In genomic region chr11:127993788-127994187, GRCh38 we compare ENCODE assay signal across 16 cellular contexts.
A peak's percentile ranks its signal among the peaks of the same experiment; 100 is the strongest.
DNase-seq lines count a peak whose midpoint lies in the region; FAIRE-seq and TF ChIP-seq lines count a peak whose summit lies in the region.
"Had no signal": no experiment of that assay in that cellular context is flagged by ENCODE, and none has a peak within 500 bp of the region (broad histone marks: within the 10 kb centered on the region; RNA-seq: fewer than 3 reads in every experiment).

No MANE protein-coding gene starts in this region.

- no peak overlapping the region for H4K91ac ChIP-seq in H1 (replicated peaks; ENCODE audit: insufficient read length, low read length)

- TF ChIP-seq RAD21 in H1 (IDR thresholded peaks at IDR 0.05 in 1 of 2, conservative IDR thresholded peaks at IDR 0.05 in 1 of 2; ENCODE audit: low read depth in 2 of 2, low read length in 2 of 2): peak; percentile 51 to 64; a peak in 3 of 4 replicates

- no peaks in the 10 kb centered on the region for H3K9me3 ChIP-seq in H1 (ENCODE audit: insufficient read depth in 2 of 2, low read depth in 1 of 2, low read length in 1 of 2)
- H3K9me3 ChIP-seq: psoas muscle had no signal

- no peak overlapping the region for H2BK12ac ChIP-seq in H1 (ENCODE audit: low read depth, low read length)

- H3K56ac ChIP-seq in H1 (replicated peaks; ENCODE audit: insufficient read length, low read depth, low read length): no peak overlapping the region

- CTCF ChIA-PET in H1 (lab: Charles Lee; ENCODE audit: partially characterized antibody): interaction anchor here (0.6 to 1.5 kb wide), 6 partner anchors 15 to 576 kb away, joined by 3 to 4 read pairs (median 3); no protein-coding TSS in a partner anchor

- no peak overlapping the region for H3K4ac ChIP-seq in H1 (replicated peaks; ENCODE audit: insufficient read length, low read depth, low read length)

- H4K8ac ChIP-seq in H1 (ENCODE audit: extremely low read depth, insufficient read depth, low read length): no peak overlapping the region

- no peak for DNase-seq in GM06990 (ENCODE audit: extremely low read depth, insufficient read length)
- peak; percentile 25 for DNase-seq in LHCN-M2 (ENCODE audit: low read depth)
- DNase-seq in H1 (ENCODE audit: low read depth in 1 of 2, low spot score in 2 of 2): peak; percentile 7 to 57
- DNase-seq in osteocyte (ENCODE audit: extremely low spot score, unreplicated experiment): no peak
- DNase-seq in GDM1 (lab: John Stamatoyannopoulos, UW): no peak
- no peak for DNase-seq in activated T-cell treated with anti-CD3 and anti-CD28 coated beads for 4 hours
- no peak for DNase-seq in NCI-H1436 (lab: John Stamatoyannopoulos, UW)
- DNase-seq: activated CD4-positive, alpha-beta T cell treated with anti-CD3 and anti-CD28 coated beads, Interleukin-2, amount 50 U/mL, for 1 hour; amniotic stem cell; CD8-positive, alpha-beta T cell; NCI-H2081 treated with DMSO at 0.1 percent for 48 hours; NCI-H748 treated with DMSO at 0.1 percent for 48 hours; psoas muscle had no signal

- no peaks in the 10 kb centered on the region for H3K36me3 Mint-ChIP-seq in osteocyte (ENCODE audit: unreplicated experiment)
- H3K36me3 Mint-ChIP-seq: CD8-positive, alpha-beta T cell had no signal

- no peak for TF ChIP-seq EP300 in H1 (IDR thresholded peaks at IDR 0.05; ENCODE audit: borderline replicate concordance in 1 of 2, low read depth in 2 of 2, low read length in 2 of 2)

- no peak overlapping the region for H2AK5ac ChIP-seq in H1 (ENCODE audit: low read depth, low read length)

- no peaks in the 10 kb centered on the region for H3K79me1 ChIP-seq in H1 (ENCODE audit: low read depth, low read length)

- no peak overlapping the region for H3K14ac ChIP-seq in H1 (ENCODE audit: insufficient read length)

- H2BK5ac ChIP-seq in H1 (ENCODE audit: low read depth, low read length): no peak overlapping the region

- H3K18ac ChIP-seq in H1 (ENCODE audit: extremely low read depth, low read length): no peak overlapping the region

- no peak overlapping the region for H3K4me3 Mint-ChIP-seq in osteocyte (ENCODE audit: unreplicated experiment)
- H3K4me3 Mint-ChIP-seq: activated T-helper 1 cell treated with anti-CD3 and anti-CD28 coated beads, Interleukin-12 subunit alpha, Interleukin-12 subunit beta, Interleukin-2, Interleukin-4 antibody, amounts not matched to agents 30 ng/mL and 10 ng/mL and 1 ng/mL, durations not matched to agents 14 hours and 24 hours and 36 hours; CD8-positive, alpha-beta T cell had no signal

- H3K9me3 Mint-ChIP-seq in osteocyte (ENCODE audit: unreplicated experiment): no peaks in the 10 kb centered on the region
- H3K9me3 Mint-ChIP-seq: activated T-helper 1 cell treated with anti-CD3 and anti-CD28 coated beads, Interleukin-12 subunit alpha, Interleukin-12 subunit beta, Interleukin-2, Interleukin-4 antibody, amounts not matched to agents 30 ng/mL and 10 ng/mL and 1 ng/mL, durations not matched to agents 14 hours and 24 hours and 36 hours; CD8-positive, alpha-beta T cell had no signal

- POLR2A ChIA-PET in H1 (lab: Charles Lee; ENCODE audit: partially characterized antibody): no interaction called here

- no peak overlapping the region for H4K5ac ChIP-seq in H1 (ENCODE audit: insufficient read length, low read depth, low read length)

- H3K27me3 ChIP-seq in GM06990 (replicated peaks; ENCODE audit: control insufficient read depth, insufficient read depth, low read length) (no peaks in the 10 kb centered on the region), H1 (replicated peaks in 1 of 4; ENCODE audit: control insufficient read depth in 3 of 4, extremely low read depth in 1 of 4, insufficient read depth in 3 of 4, low read length in 3 of 4) (no peaks in the 10 kb centered on the region)

- WGBS in H1 (ENCODE audit: extremely low coverage in 1 of 2, insufficient coverage in 1 of 2, insufficient read length in 1 of 2, insufficient replicate concordance in 2 of 2, low coverage in 1 of 2, low lambda C conversion rate in 2 of 2, missing lambda C conversion rate in 1 of 2), 2 experiments: 90% methylated on average over 7 of the region's 7 CpGs; no CpG with 5 or more reads in 1 of the 2 experiments

- H3K27ac ChIP-seq in H1 (ENCODE audit: low read depth, low read length): no peak overlapping the region
- H3K27ac ChIP-seq: coronary artery, psoas muscle had no signal

- H2BK20ac ChIP-seq in H1 (ENCODE audit: low read length): no peak overlapping the region

- H2BK120ac ChIP-seq in H1 (replicated peaks; ENCODE audit: low read depth, low read length): no peak overlapping the region

- no peaks in the 10 kb centered on the region for H3K4me1 ChIP-seq in H1 (replicated peaks in 1 of 4; ENCODE audit: control insufficient read depth in 3 of 4, insufficient read depth in 4 of 4, low read length in 3 of 4)
- H3K4me1 ChIP-seq: psoas muscle had no signal

- H3K79me2 ChIP-seq in H1 (ENCODE audit: control insufficient read depth in 1 of 2, insufficient read depth in 2 of 2, low read length in 2 of 2): no peaks in the 10 kb centered on the region

- no peaks in the 10 kb centered on the region for H3K36me3 ChIP-seq in GM06990 (ENCODE audit: control insufficient read depth, insufficient read depth, low read length)
- H3K36me3 ChIP-seq in H1 (ENCODE audit: control insufficient read depth in 2 of 4, insufficient read depth in 4 of 4, low read length in 3 of 4): no peaks in the 10 kb centered on the region

- no peak overlapping the region for H3K9ac ChIP-seq in H1 (replicated peaks in 1 of 4; ENCODE audit: extremely low read depth in 1 of 4, low read depth in 3 of 4, low read length in 3 of 4)

- no peak overlapping the region for H2BK15ac ChIP-seq in H1 (ENCODE audit: low read length)

- 0 out of 2 replicates have a peak overlapping the region, but pooled peaks have one; percentile 38 for H2AFZ ChIP-seq in H1 (ENCODE audit: low read length)

- FAIRE-seq in H1 (lab: Jason Lieb, UNC): peak; percentile 36
- FAIRE-seq: G401.6 had no signal

- no peaks in the 10 kb centered on the region for H3K27me3 Mint-ChIP-seq in osteocyte (ENCODE audit: unreplicated experiment)

- H3K23me2 ChIP-seq in H1 (ENCODE audit: low read depth, low read length): no peaks in the 10 kb centered on the region

- H3K4me2 ChIP-seq in H1 (ENCODE audit: insufficient read depth in 1 of 2, low read depth in 2 of 2, low read length in 2 of 2): no peak overlapping the region

- TF ChIP-seq CTCF in GM06990 (IDR thresholded peaks at IDR 0.05; ENCODE audit: insufficient read depth, low read length, poor library complexity, severe bottlenecking) (peak; percentile 23), H1 (IDR thresholded peaks at IDR 0.05; ENCODE audit: control extremely low read depth in 1 of 3, insufficient read depth in 1 of 3, low read depth in 1 of 3, low read length in 3 of 3) (peak; percentile 48 to 64 (median 48); a peak in 3 of 4 replicates), osteocyte (IDR thresholded peaks at IDR 0.05) (peak; percentile 13)

- H3K27ac Mint-ChIP-seq in osteocyte (ENCODE audit: unreplicated experiment): no peak overlapping the region
- H3K27ac Mint-ChIP-seq: activated T-helper 1 cell treated with anti-CD3 and anti-CD28 coated beads, Interleukin-12 subunit alpha, Interleukin-12 subunit beta, Interleukin-2, Interleukin-4 antibody, amounts not matched to agents 30 ng/mL and 10 ng/mL and 1 ng/mL, durations not matched to agents 14 hours and 24 hours and 36 hours; CD8-positive, alpha-beta T cell had no signal

- no peak overlapping the region for H3K23ac ChIP-seq in H1 (ENCODE audit: insufficient read length)

- H4K20me1 ChIP-seq in H1 (replicated peaks in 1 of 2; ENCODE audit: control insufficient read depth in 1 of 2, insufficient read depth in 2 of 2, low read length in 2 of 2): no peaks in the 10 kb centered on the region

- H3K4me1 Mint-ChIP-seq in osteocyte (ENCODE audit: unreplicated experiment): peaks cover 33% of the 10 kb centered on the region

- no peak for TF ChIP-seq POLR2A in H1 (IDR thresholded peaks at IDR 0.05; ENCODE audit: control extremely low read depth in 1 of 2, low read depth in 2 of 2, low read length in 2 of 2)

- no peak overlapping the region for H3K4me3 ChIP-seq in GM06990 (replicated peaks; ENCODE audit: low read depth, low read length)
- H3K4me3 ChIP-seq in H1 (ENCODE audit: extremely low read depth in 1 of 4, insufficient read depth in 2 of 4, low read depth in 3 of 4, low read length in 4 of 4): no peak overlapping the region
- H3K4me3 ChIP-seq: coronary artery, psoas muscle had no signal

TF ChIP-seq in H1, 55 proteins besides CTCF, POLR2A, EP300 and RAD21 (continues in another document):
- TF ChIP-seq MAX (IDR thresholded peaks at IDR 0.05) (no peak), POU5F1 (IDR thresholded peaks at IDR 0.05; ENCODE audit: low read depth, low read length) (no peak), SIN3A (conservative IDR thresholded peaks at IDR 0.05 in 1 of 2, IDR thresholded peaks at IDR 0.05 in 1 of 2; ENCODE audit: low read depth in 1 of 2, low read length in 2 of 2) (no peak), CREB1 (IDR thresholded peaks at IDR 0.05) (no peak), SP2 (IDR thresholded peaks at IDR 0.05; ENCODE audit: low read length) (no peak), GABPA (IDR thresholded peaks at IDR 0.05; ENCODE audit: borderline replicate concordance, insufficient read depth, low read length) (no peak), NANOG (IDR thresholded peaks at IDR 0.05; ENCODE audit: insufficient read depth, low read depth, low read length, poor library complexity, severe bottlenecking) (no peak), SRF (IDR thresholded peaks at IDR 0.05; ENCODE audit: low read depth, low read length) (no peak), KDM5A (IDR thresholded peaks at IDR 0.05; ENCODE audit: low read length) (no peak), JUND (IDR thresholded peaks at IDR 0.05; ENCODE audit: low read length) (no peak), TAF7 (optimal IDR thresholded peaks at IDR 0.05; ENCODE audit: borderline replicate concordance, low read depth, low read length) (no peak), RNF2 (IDR thresholded peaks at IDR 0.05; ENCODE audit: borderline replicate concordance, low read depth, low read length, missing control alignments, poor library complexity, severe bottlenecking) (no peak), TEAD4 (IDR thresholded peaks at IDR 0.05; ENCODE audit: low read depth, low read length) (no peak), ASH2L (IDR thresholded peaks at IDR 0.05; ENCODE audit: low read length) (no peak), USF2 (IDR thresholded peaks at IDR 0.05; ENCODE audit: low read length) (no peak)

Comparison
In these comparisons a context has a peak if more than half of its experiments do, and no peak if none do; other contexts are left out.
1. DNase-seq: peak in LHCN-M2 (single experiment) and H1 (2 of 2); none in GM06990 (single experiment), osteocyte (single experiment), GDM1 (single experiment), activated T-cell treated with anti-CD3 and anti-CD28 coated beads for 4 hours (single experiment) and NCI-H1436 (single experiment).
2. Peak in every context shown above with its lines, with median percentiles within 50 percentile points of each other: CTCF ChIP-seq.